ENCODE assay signal across 16 cellular contexts in the genomic region with DNA sequence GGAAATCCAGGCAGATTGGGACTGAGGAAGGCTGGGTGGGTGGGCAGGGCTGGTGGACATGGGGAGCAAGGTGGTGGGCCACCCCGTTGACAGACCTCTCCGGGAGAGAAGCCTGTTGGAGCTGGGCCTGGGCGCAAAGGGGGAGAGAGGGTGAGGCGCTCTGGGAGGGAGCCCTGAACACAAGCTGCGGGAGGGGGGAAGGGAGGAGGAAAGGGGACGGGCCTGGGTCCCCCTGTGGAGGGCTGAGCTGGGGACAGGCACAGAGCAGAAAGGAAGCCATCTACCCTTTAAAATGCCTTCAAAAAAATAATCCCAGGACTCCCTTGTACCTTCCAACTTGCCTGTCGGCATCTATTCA.
A peak's percentile ranks its signal among the peaks of the same experiment; 100 is the strongest.
DNase-seq lines count a peak whose midpoint lies in the region; ATAC-seq and TF ChIP-seq lines count a peak whose summit lies in the region.
"Had no signal": no experiment of that assay in that cellular context is flagged by ENCODE, and none has a peak within 500 bp of the region (broad histone marks: within the 10 kb centered on the region; RNA-seq: fewer than 3 reads in every experiment).

No MANE protein-coding gene starts in this region.

- H3K27ac Mint-ChIP-seq in GM23338 = no peak overlapping the region
- peak overlapping the region; percentile 66 for H3K27ac Mint-ChIP-seq in MCF 10A (ENCODE audit: low read depth, unreplicated experiment)

- H3K9me3 ChIP-seq in right lobe of liver (no peaks in the 10 kb centered on the region), thyroid gland (no peaks in the 10 kb centered on the region)
- H3K9me3 ChIP-seq: colonic mucosa had no signal

- H3K4me1 ChIP-seq in GM23338 (ENCODE audit: insufficient read depth) = no peaks in the 10 kb centered on the region
- peaks cover 0 to 23% (median 3%) of the 10 kb centered on the region in 4 donors for H3K4me1 ChIP-seq in right lobe of liver
- H3K4me1 ChIP-seq in thyroid gland = peaks cover 28 to 41% of the 10 kb centered on the region in 2 donors
- H3K4me1 ChIP-seq: colonic mucosa had no signal

- H3K4me2 ChIP-seq in GM23338 = no peak overlapping the region

- no peak for TF ChIP-seq POLR2A in right lobe of liver (IDR thresholded peaks at IDR 0.05)
- no peak for TF ChIP-seq POLR2A in thyroid gland (IDR thresholded peaks at IDR 0.05)

- H3K79me2 ChIP-seq in GM23338 (replicated peaks; ENCODE audit: insufficient read depth) = no peaks in the 10 kb centered on the region

- H3K4me1 Mint-ChIP-seq in GM23338 (peaks cover 32% of the 10 kb centered on the region), MCF 10A (ENCODE audit: insufficient read depth, unreplicated experiment) (peaks cover 24% of the 10 kb centered on the region)

- H3K9me3 Mint-ChIP-seq in GM23338 (peaks cover 16% of the 10 kb centered on the region), MCF 10A (ENCODE audit: unreplicated experiment) (peaks cover 8% of the 10 kb centered on the region)

- no TSS peak for BruUV-seq in MCF 10A (replicated peaks; lab: Mats Ljungman, UMichigan)

- no peak overlapping the region for H3K4me3 ChIP-seq in GM23338
- no peak overlapping the region for H3K4me3 ChIP-seq in right lobe of liver
- no peak overlapping the region for H3K4me3 ChIP-seq in thyroid gland (replicated peaks in 1 of 3)
- H3K4me3 ChIP-seq: colonic mucosa had no signal

- no peak for TF ChIP-seq CTCF in GM23338 (conservative IDR thresholded peaks at IDR 0.05; ENCODE audit: low read depth in 2 of 2)
- TF ChIP-seq CTCF in MCF 10A (IDR thresholded peaks at IDR 0.05; ENCODE audit: unreplicated experiment) = no peak
- TF ChIP-seq CTCF in right lobe of liver (IDR thresholded peaks at IDR 0.05) = no peak
- no peak for TF ChIP-seq CTCF in thyroid gland (IDR thresholded peaks at IDR 0.05)

- H2AFZ ChIP-seq in GM23338 = peak overlapping the region; percentile 74; the same call in 1 of the 2 replicates

- H3K9me2 ChIP-seq in GM23338 (ENCODE audit: insufficient read depth) = peaks cover 5% of the 10 kb centered on the region; the same call in 1 of the 2 replicates

- peaks cover 11% of the 10 kb centered on the region for H3K27me3 Mint-ChIP-seq in GM23338 (ENCODE audit: insufficient read depth, low read depth, poor library complexity)
- no peaks in the 10 kb centered on the region for H3K27me3 Mint-ChIP-seq in MCF 10A (ENCODE audit: insufficient read depth, unreplicated experiment)

- H3K27me3 ChIP-seq in GM23338 (ENCODE audit: insufficient read depth) (no peaks in the 10 kb centered on the region), right lobe of liver (no peaks in the 10 kb centered on the region), thyroid gland (no peaks in the 10 kb centered on the region)
- H3K27me3 ChIP-seq: colonic mucosa had no signal

- H3K36me3 Mint-ChIP-seq in GM23338 (ENCODE audit: low read depth) (peaks cover 6% of the 10 kb centered on the region), MCF 10A (ENCODE audit: insufficient read depth, unreplicated experiment) (no peaks in the 10 kb centered on the region)

- H3K27ac ChIP-seq in GM23338 (ENCODE audit: low read depth) (no peak overlapping the region), right lobe of liver (peak overlapping the region; percentile 8 to 64 (median 33)), thyroid gland (peak overlapping the region; percentile 92 to 95 (median 94))

- CTCF ChIA-PET in MCF 10A (lab: Yijun Ruan, JAX) = interaction anchor here (0.5 to 1.3 kb wide), 4 partner anchors 16 to 353 kb away, joined by 3 to 5 read pairs (median 4); no protein-coding TSS in a partner anchor

- H3K36me3 ChIP-seq in GM23338 (ENCODE audit: insufficient read depth) (no peaks in the 10 kb centered on the region), right lobe of liver (no peaks in the 10 kb centered on the region), thyroid gland (no peaks in the 10 kb centered on the region)
- H3K36me3 ChIP-seq: colonic mucosa had no signal

- ATAC-seq in GM23338 = peak; percentile 61
- peak in 2 of 4 donors; percentile 8 for ATAC-seq in right lobe of liver
- ATAC-seq in GM19397 (IDR thresholded peaks at IDR 0.05; ENCODE audit: unreplicated experiment) = no peak
- ATAC-seq in GM21381 (IDR thresholded peaks at IDR 0.05; ENCODE audit: unreplicated experiment) = no peak
- no peak for ATAC-seq in GM21723 (IDR thresholded peaks at IDR 0.05; ENCODE audit: unreplicated experiment)
- ATAC-seq: activated CD4-positive, CD25-positive, alpha-beta regulatory T cell treated with anti-CD3 and anti-CD28 coated beads, Interleukin-2, amount 50 U/mL, for 24 hours; left colon had no signal

- H3K4me3 Mint-ChIP-seq in GM23338 = no peak overlapping the region
- H3K4me3 Mint-ChIP-seq in MCF 10A (ENCODE audit: unreplicated experiment) = peak overlapping the region; percentile 19

- DNase-seq in GM23338 (ENCODE audit: low spot score) = no peak
- no peak for DNase-seq in MCF 10A (ENCODE audit: unreplicated experiment)
- no peak for DNase-seq in right lobe of liver
- DNase-seq in thyroid gland = no peak
- DNase-seq in GDM1 (lab: John Stamatoyannopoulos, UW) = no peak
- DNase-seq: activated effector memory CD4-positive, alpha-beta T cell treated with anti-CD3 and anti-CD28 coated beads, Interleukin-2, amount 50 U/mL, for 16 hours; colonic mucosa; left colon; NCI-H1092 treated with DMSO at 0.1 percent for 48 hours; NCI-H2227 treated with DMSO at 0.1 percent for 48 hours; NK-92 treated with Interleukin-12 subunit alpha and Interleukin-12 subunit beta, amount 100 ng/mL, for 24 hours; T-helper 2 cell had no signal

- WGBS in right lobe of liver (ENCODE audit: insufficient coverage, low coverage, low lambda C conversion rate, missing lambda C conversion rate) = 58% methylated on average over 4 of the region's 7 CpGs
- 84 to 85% methylated on average over 7 of the region's 7 CpGs for WGBS in thyroid gland, 2 donors

- intact Hi-C loops in MCF 10A (cut with micrococcal nuclease) (loop anchor here (1.0 kb wide), 1 partner anchor 27 kb away; no protein-coding TSS in a partner anchor), right lobe of liver (cut with DNase I) (no loop called here), thyroid gland (cut with DNase I) (no loop called here)

- H3F3A ChIP-seq in GM23338 (replicated peaks; ENCODE audit: low read depth) = no peaks in the 10 kb centered on the region

- H4K20me1 ChIP-seq in GM23338 (replicated peaks; ENCODE audit: insufficient read depth) = no peaks in the 10 kb centered on the region

- POLR2A ChIA-PET in MCF 10A (lab: Yijun Ruan, JAX) = interaction anchor here (0.6 to 3.1 kb wide), 13 partner anchors 8 to 214 kb away, joined by 3 to 25 read pairs (median 3); no protein-coding TSS in a partner anchor

TF ChIP-seq in GM23338, 12 proteins besides CTCF, POLR2A, EP300 and RAD21:
- TF ChIP-seq ETS1 (IDR thresholded peaks at IDR 0.05) = no peak
